In the genomic region with DNA sequence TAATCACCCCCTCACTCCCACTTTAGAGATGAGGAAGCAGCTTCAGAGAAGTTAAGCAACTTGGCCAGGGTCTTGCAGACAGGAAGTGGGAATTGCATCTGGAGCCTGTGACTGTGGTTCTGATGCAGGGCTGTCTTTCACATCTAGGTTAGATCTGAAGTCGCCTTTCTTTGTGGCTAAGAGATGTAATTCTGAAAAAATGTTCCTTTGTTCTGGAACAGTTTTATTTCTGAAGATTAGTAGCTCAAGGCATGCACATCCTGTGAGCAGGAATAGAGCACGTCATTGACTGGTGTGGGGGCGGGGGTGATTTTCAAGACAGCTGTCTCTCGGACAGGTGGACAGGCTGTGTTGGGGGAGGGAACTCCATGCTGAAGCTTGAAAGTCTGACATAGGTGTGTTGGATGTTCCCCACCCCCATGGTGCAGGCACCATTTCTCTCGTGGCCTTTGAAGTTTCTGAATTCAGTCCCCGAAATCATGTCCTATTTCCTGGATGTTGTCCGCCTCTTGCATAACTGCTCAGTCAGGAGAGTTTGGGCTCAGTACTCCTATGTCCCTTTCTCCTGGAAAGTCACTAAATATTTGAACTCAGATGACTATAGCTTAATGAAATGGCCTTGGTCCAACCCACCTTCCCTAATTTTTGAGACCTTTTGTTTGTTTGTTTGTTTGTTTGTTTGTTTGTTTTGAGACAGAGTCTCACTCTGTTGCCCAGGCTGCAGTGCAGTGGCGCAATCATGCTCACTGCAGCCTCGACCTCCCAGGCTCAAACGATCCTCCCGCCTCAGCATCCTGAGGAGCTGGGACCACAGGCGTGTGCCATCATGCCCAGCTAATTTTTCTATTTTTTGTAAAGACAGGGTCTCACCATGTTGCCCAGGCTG, we compare ENCODE assay signal across 8 cellular contexts. TPM values are rescaled to one million over a fixed set of nuclear protein-coding genes. Genes with fewer than 3 reads are reported as not detected.
DNase-seq lines count a peak whose midpoint lies in the region; ATAC-seq lines count a peak whose summit lies in the region.

No MANE protein-coding gene starts in this region.

- H3K36me3 Mint-ChIP-seq in activated naive CD4-positive, alpha-beta T cell treated with anti-CD3 and anti-CD28 coated beads for 36 hours (ENCODE audit: low read depth), result no peaks in the 10 kb centered on the region
- H3K36me3 Mint-ChIP-seq in stimulated activated memory B cell treated with anti-CD40 and anti-IgM and Interleukin-4, amounts not matched to agents 10 μg/mL and 1 μg/mL and 100 μg/mL, for 72 hours, result peaks cover 21% of the 10 kb centered on the region

- H3K27ac Mint-ChIP-seq in activated naive CD4-positive, alpha-beta T cell treated with anti-CD3 and anti-CD28 coated beads for 36 hours, result peak overlapping the region; percentile 53
- H3K27ac Mint-ChIP-seq in stimulated activated memory B cell treated with anti-CD40 and anti-IgM and Interleukin-4, amounts not matched to agents 10 μg/mL and 1 μg/mL and 100 μg/mL, for 72 hours, result peak overlapping the region; percentile 90

- H3K4me3 Mint-ChIP-seq in activated naive CD4-positive, alpha-beta T cell treated with anti-CD3 and anti-CD28 coated beads for 36 hours, result no peak overlapping the region
- H3K4me3 Mint-ChIP-seq in stimulated activated memory B cell treated with anti-CD40 and anti-IgM and Interleukin-4, amounts not matched to agents 10 μg/mL and 1 μg/mL and 100 μg/mL, for 72 hours, result peak overlapping the region; percentile 54

- no peaks in the 10 kb centered on the region for H3K27me3 Mint-ChIP-seq in activated naive CD4-positive, alpha-beta T cell treated with anti-CD3 and anti-CD28 coated beads for 36 hours (ENCODE audit: low read depth)
- H3K27me3 Mint-ChIP-seq in stimulated activated memory B cell treated with anti-CD40 and anti-IgM and Interleukin-4, amounts not matched to agents 10 μg/mL and 1 μg/mL and 100 μg/mL, for 72 hours, result no peaks in the 10 kb centered on the region

- DNase-seq in activated naive CD4-positive, alpha-beta T cell treated with anti-CD3 and anti-CD28 coated beads for 36 hours, result peak; percentile 63
- DNase-seq in activated naive CD4-positive, alpha-beta T cell treated with Interleukin-2 at 50 U/mL for 16 hours, result no peak
- DNase-seq in SW480 (ENCODE audit: low spot score) (peak; percentile 95), globus pallidus (ENCODE audit: low spot score) (peak; percentile 48), NAMALWA (ENCODE audit: low spot score) (no peak), HT-29 (ENCODE audit: low spot score) (no peak)

- CTCF ChIA-PET in activated naive CD4-positive, alpha-beta T cell treated with anti-CD3 and anti-CD28 coated beads for 36 hours (lab: Charles Lee), result interaction anchor here (0.7 to 2.6 kb wide), 8 partner anchors 9 to 53 kb away, joined by 3 to 9 read pairs (median 3); partner anchors contain the start of gene CETP

- H3K4me1 Mint-ChIP-seq in activated naive CD4-positive, alpha-beta T cell treated with anti-CD3 and anti-CD28 coated beads for 36 hours (ENCODE audit: low read depth), result peaks cover 27% of the 10 kb centered on the region
- H3K4me1 Mint-ChIP-seq in stimulated activated memory B cell treated with anti-CD40 and anti-IgM and Interleukin-4, amounts not matched to agents 10 μg/mL and 1 μg/mL and 100 μg/mL, for 72 hours, result peaks cover 59% of the 10 kb centered on the region

- ATAC-seq in stimulated activated memory B cell treated with anti-CD40 and anti-IgM and Interleukin-4, amounts not matched to agents 10 μg/mL and 1 μg/mL and 100 μg/mL, for 72 hours, result peak; percentile 18
- ATAC-seq in HG03571 (IDR thresholded peaks at IDR 0.05; ENCODE audit: unreplicated experiment), result no peak

- no peaks in the 10 kb centered on the region for H3K9me3 Mint-ChIP-seq in activated naive CD4-positive, alpha-beta T cell treated with anti-CD3 and anti-CD28 coated beads for 36 hours
- peaks cover 4% of the 10 kb centered on the region for H3K9me3 Mint-ChIP-seq in stimulated activated memory B cell treated with anti-CD40 and anti-IgM and Interleukin-4, amounts not matched to agents 10 μg/mL and 1 μg/mL and 100 μg/mL, for 72 hours

- intact Hi-C loops in activated naive CD4-positive, alpha-beta T cell treated with anti-CD3 and anti-CD28 coated beads for 36 hours (cut with micrococcal nuclease), result no loop called here

RNA-seq across cellular contexts. Expression of gene HERPUD1, which starts 21.0 kb away (rescaled TPM):
- total RNA-seq in activated naive CD4-positive, alpha-beta T cell treated with anti-CD3 and anti-CD28 coated beads for 36 hours, result 100 to 1,000 TPM; 118 to 120 TPM
- total RNA-seq in HT-29 (2014; rRNA removed; shearing (Covaris generic)), result 45.1 and 46.1 TPM in 2 replicates

RNA-seq across cellular contexts. Expression of gene SLC12A3, which starts 45.9 kb away (rescaled TPM):
- not detected for total RNA-seq in activated naive CD4-positive, alpha-beta T cell treated with anti-CD3 and anti-CD28 coated beads for 36 hours
- total RNA-seq in HT-29 (2014; rRNA removed; shearing (Covaris generic)), result not detected in 2 replicates

RNA-seq across cellular contexts. Expression of gene CETP, which starts 50.9 kb away (rescaled TPM):
- not detected for total RNA-seq in activated naive CD4-positive, alpha-beta T cell treated with anti-CD3 and anti-CD28 coated beads for 36 hours
- total RNA-seq in HT-29 (2014; rRNA removed; shearing (Covaris generic)), result not detected in 2 replicates

Comparison
In these comparisons a context has a peak if more than half of its experiments do, and no peak if none do; other contexts are left out.
1. DNase-seq: peak in activated naive CD4-positive, alpha-beta T cell treated with anti-CD3 and anti-CD28 coated beads for 36 hours (single experiment), SW480 (single experiment) and globus pallidus (single experiment); none in activated naive CD4-positive, alpha-beta T cell treated with Interleukin-2 at 50 U/mL for 16 hours (single experiment), NAMALWA (single experiment) and HT-29 (single experiment).